26 cellular contexts compared by ENCODE assay signal in genomic region chr16:27641260-27641659, GRCh38.
"Had no signal": no experiment of that assay in that cellular context is flagged by ENCODE, and none has a peak within 500 bp of the region (broad histone marks: within the 10 kb centered on the region; RNA-seq: fewer than 3 reads in every experiment).

No MANE protein-coding gene starts in this region.

- ATAC-seq: activated T-helper 17 cell treated with anti-CD3 and anti-CD28 coated beads, Interleukin-2, amount 50 U/mL, for 72 hours; Panc1; Right ventricle myocardium inferior; T-cell had no signal

- H3K27ac ChIP-seq: brain microvascular endothelial cell, cardiac muscle cell, SK-N-MC had no signal

- H3K27ac Mint-ChIP-seq: activated CD4-positive, alpha-beta memory T cell treated with anti-CD3 and anti-CD28 coated beads, Interleukin-2, amount 10 ng/mL, durations not matched to agents 7 days and 5 days; activated CD4-positive, alpha-beta T cell treated with anti-CD3 and anti-CD28 coated beads, Interleukin-2, amount 10 ng/mL, durations not matched to agents 7 days and 5 days; activated naive CD4-positive, alpha-beta T cell treated with anti-CD3 and anti-CD28 coated beads, Interleukin-2, amount 10 ng/mL, durations not matched to agents 7 days and 5 days; activated naive CD8-positive, alpha-beta T cell treated with anti-CD3 and anti-CD28 coated beads for 36 hours; activated T-helper 17 cell treated with anti-CD3 and anti-CD28 coated beads, Interleukin-2, amount 50 U/mL, for 72 hours; T-cell had no signal

- DNase-seq: activated CD4-positive, alpha-beta memory T cell treated with anti-CD3 and anti-CD28 coated beads, Interleukin-2, amount 10 ng/mL, durations not matched to agents 7 days and 5 days; activated CD4-positive, alpha-beta T cell treated with anti-CD3 and anti-CD28 coated beads, Interleukin-2, amount 10 ng/mL, durations not matched to agents 7 days and 5 days; activated CD4-positive, CD25-positive, alpha-beta regulatory T cell; activated gamma-delta T cell treated with Interleukin-2 at 50 U/mL for 16 hours; activated naive CD4-positive, alpha-beta T cell treated with anti-CD3 and anti-CD28 coated beads, Interleukin-2, amount 10 ng/mL, durations not matched to agents 7 days and 5 days; activated naive CD8-positive, alpha-beta T cell treated with anti-CD3 and anti-CD28 coated beads for 36 hours; activated T-cell treated with anti-CD3 and anti-CD28 coated beads for 4 hours; activated T-cell treated with anti-CD3 and anti-CD28 coated beads, Interleukin-2, amount 50 U/mL, for 48 hours; brain microvascular endothelial cell; Kasumi-1; NCI-H1048; NCI-H1930; NCI-H510A treated with DMSO at 0.1 percent for 48 hours; NCI-H69; NK-92 treated with Interleukin-12 subunit alpha and Interleukin-12 subunit beta, amount 100 ng/mL, for 24 hours; OCI-M1; RPMI8226; T-cell; T-helper 2 cell; T1000 had no signal

- FAIRE-seq: TTC549 had no signal

- H3K27me3 ChIP-seq: brain microvascular endothelial cell, cardiac muscle cell had no signal

- H3K36me3 ChIP-seq: brain microvascular endothelial cell, cardiac muscle cell had no signal

- H3K4me1 Mint-ChIP-seq: activated naive CD8-positive, alpha-beta T cell treated with anti-CD3 and anti-CD28 coated beads for 36 hours; activated T-helper 17 cell treated with anti-CD3 and anti-CD28 coated beads, Interleukin-2, amount 50 U/mL, for 72 hours; T-cell had no signal

- H3K4me3 Mint-ChIP-seq: activated CD4-positive, alpha-beta memory T cell treated with anti-CD3 and anti-CD28 coated beads, Interleukin-2, amount 10 ng/mL, durations not matched to agents 7 days and 5 days; activated CD4-positive, alpha-beta T cell treated with anti-CD3 and anti-CD28 coated beads, Interleukin-2, amount 10 ng/mL, durations not matched to agents 7 days and 5 days; activated naive CD4-positive, alpha-beta T cell treated with anti-CD3 and anti-CD28 coated beads, Interleukin-2, amount 10 ng/mL, durations not matched to agents 7 days and 5 days; activated naive CD8-positive, alpha-beta T cell treated with anti-CD3 and anti-CD28 coated beads for 36 hours; activated T-helper 17 cell treated with anti-CD3 and anti-CD28 coated beads, Interleukin-2, amount 50 U/mL, for 72 hours; T-cell had no signal

- H3K9me3 Mint-ChIP-seq: activated CD4-positive, alpha-beta memory T cell treated with anti-CD3 and anti-CD28 coated beads, Interleukin-2, amount 10 ng/mL, durations not matched to agents 7 days and 5 days; activated CD4-positive, alpha-beta T cell treated with anti-CD3 and anti-CD28 coated beads, Interleukin-2, amount 10 ng/mL, durations not matched to agents 7 days and 5 days; activated naive CD4-positive, alpha-beta T cell treated with anti-CD3 and anti-CD28 coated beads, Interleukin-2, amount 10 ng/mL, durations not matched to agents 7 days and 5 days; activated naive CD8-positive, alpha-beta T cell treated with anti-CD3 and anti-CD28 coated beads for 36 hours; activated T-helper 17 cell treated with anti-CD3 and anti-CD28 coated beads, Interleukin-2, amount 50 U/mL, for 72 hours; T-cell had no signal

- H3K4me3 ChIP-seq: cardiac muscle cell, SK-N-MC had no signal

- H3K27me3 Mint-ChIP-seq: activated CD4-positive, alpha-beta memory T cell treated with anti-CD3 and anti-CD28 coated beads, Interleukin-2, amount 10 ng/mL, durations not matched to agents 7 days and 5 days; activated CD4-positive, alpha-beta T cell treated with anti-CD3 and anti-CD28 coated beads, Interleukin-2, amount 10 ng/mL, durations not matched to agents 7 days and 5 days; activated naive CD4-positive, alpha-beta T cell treated with anti-CD3 and anti-CD28 coated beads, Interleukin-2, amount 10 ng/mL, durations not matched to agents 7 days and 5 days; activated naive CD8-positive, alpha-beta T cell treated with anti-CD3 and anti-CD28 coated beads for 36 hours; activated T-helper 17 cell treated with anti-CD3 and anti-CD28 coated beads, Interleukin-2, amount 50 U/mL, for 72 hours; T-cell had no signal
